Comparison of ENCODE assay signal across 18 cellular contexts in the genomic region with DNA sequence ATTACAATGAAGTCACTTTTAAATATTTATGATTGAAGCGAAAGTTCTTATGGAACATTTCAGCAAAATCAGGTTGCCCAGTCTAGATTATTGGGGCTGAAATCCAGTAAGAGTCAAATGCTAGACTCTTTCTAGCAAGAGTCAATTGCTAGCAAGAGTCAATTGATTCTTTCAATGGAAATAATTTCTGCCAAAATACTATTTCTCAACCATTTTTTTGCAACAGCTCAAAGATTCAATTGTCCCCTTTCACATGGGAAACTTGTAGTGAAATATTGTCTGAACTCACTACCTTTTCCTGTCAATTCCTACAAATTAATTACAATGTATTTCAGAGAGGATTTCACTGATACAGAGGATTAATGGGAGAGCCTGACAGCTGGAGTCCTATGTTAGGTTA.
A peak's percentile ranks its signal among the peaks of the same experiment; 100 is the strongest.
DNase-seq lines count a peak whose midpoint lies in the region; ATAC-seq and TF ChIP-seq lines count a peak whose summit lies in the region.
"Had no signal": no experiment of that assay in that cellular context is flagged by ENCODE, and none has a peak within 500 bp of the region (broad histone marks: within the 10 kb centered on the region; RNA-seq: fewer than 3 reads in every experiment).

No MANE protein-coding gene starts in this region.

- no peak overlapping the region for H2AFZ ChIP-seq in GM23338

- H3K9me3 Mint-ChIP-seq in GM23338, result no peaks in the 10 kb centered on the region
- H3K9me3 Mint-ChIP-seq: CD4-positive, alpha-beta T cell; HFFc6 had no signal

- H3K4me3 ChIP-seq in GM23338, result no peak overlapping the region

- no peaks in the 10 kb centered on the region for H3K36me3 ChIP-seq in GM23338 (ENCODE audit: insufficient read depth)

- H3K4me3 Mint-ChIP-seq in GM23338, result no peak overlapping the region
- H3K4me3 Mint-ChIP-seq: CD4-positive, alpha-beta T cell; HFFc6 had no signal

- H3K4me1 ChIP-seq in GM23338 (ENCODE audit: insufficient read depth), result peaks cover 59% of the 10 kb centered on the region
- H3K4me1 ChIP-seq: Caco-2 had no signal

- no peaks in the 10 kb centered on the region for H3K27me3 ChIP-seq in GM23338 (ENCODE audit: insufficient read depth)
- no peaks in the 10 kb centered on the region for H3K27me3 ChIP-seq in layer of hippocampus (ENCODE audit: control insufficient read depth, insufficient read depth, low read length)

- peaks cover 61% of the 10 kb centered on the region for H3K4me1 Mint-ChIP-seq in GM23338

- H3K4me2 ChIP-seq in GM23338, result peak overlapping the region; percentile 53; the same call in 1 of the 2 replicates

- TF ChIP-seq CTCF in GM23338 (conservative IDR thresholded peaks at IDR 0.05; ENCODE audit: low read depth in 2 of 2), result no peak

- no peaks in the 10 kb centered on the region for H3K36me3 Mint-ChIP-seq in GM23338 (ENCODE audit: low read depth)

- ATAC-seq in GM23338 (no peak), HG02610 (IDR thresholded peaks at IDR 0.05; ENCODE audit: unreplicated experiment) (no peak)
- ATAC-seq: HCT116 had no signal

- H3K27ac ChIP-seq in GM23338 (ENCODE audit: low read depth) (no peak overlapping the region), caudate nucleus (ENCODE audit: low read depth, low read length) (peak overlapping the region; percentile 97), layer of hippocampus (ENCODE audit: low read depth, low read length) (peak overlapping the region; percentile 95), temporal lobe (ENCODE audit: low read depth, low read length) (peak overlapping the region; percentile 11)
- H3K27ac ChIP-seq: C4-2B had no signal

- H3K27ac Mint-ChIP-seq in GM23338, result no peak overlapping the region
- H3K27ac Mint-ChIP-seq: CD4-positive, alpha-beta T cell; HFFc6 had no signal

- no peaks in the 10 kb centered on the region for H3K9me2 ChIP-seq in GM23338 (ENCODE audit: insufficient read depth)

- peaks cover 67% of the 10 kb centered on the region for H3K79me2 ChIP-seq in GM23338 (replicated peaks; ENCODE audit: insufficient read depth)

- no peaks in the 10 kb centered on the region for H3F3A ChIP-seq in GM23338 (replicated peaks; ENCODE audit: low read depth)

- no peak for DNase-seq in GM23338 (ENCODE audit: low spot score)
- DNase-seq in caudate nucleus (lab: John Stamatoyannopoulos, UW), result no peak
- DNase-seq in germinal center (ENCODE audit: low spot score), result no peak
- DNase-seq in DMS79 treated with DMSO at 0.1 percent for 48 hours (lab: John Stamatoyannopoulos, UW), result no peak
- DNase-seq: AML-193; Caco-2; CD4-positive, alpha-beta T cell; DMS153; DMS79; GF-D8; GOT3; H7; HFFc6 had no signal

- H4K20me1 ChIP-seq in GM23338 (replicated peaks; ENCODE audit: insufficient read depth), result peaks cover 11% of the 10 kb centered on the region; the same call in 1 of the 2 replicates

- H3K27me3 Mint-ChIP-seq in GM23338 (ENCODE audit: insufficient read depth, low read depth, poor library complexity), result peaks cover 2% of the 10 kb centered on the region
- H3K27me3 Mint-ChIP-seq: CD4-positive, alpha-beta T cell had no signal

TF ChIP-seq in GM23338, 12 proteins besides CTCF, POLR2A, EP300 and RAD21 (continues in another document):
- TF ChIP-seq EZH2 (IDR thresholded peaks at IDR 0.05; ENCODE audit: low read depth, unreplicated experiment) (no peak), ZNF114 (CRISPR knock-in tag; IDR thresholded peaks at IDR 0.05) (no peak), NANOG (IDR thresholded peaks at IDR 0.05; ENCODE audit: borderline replicate concordance) (no peak), POLR2AphosphoS5 (IDR thresholded peaks at IDR 0.05; ENCODE audit: low read depth) (no peak), ZNF331 (CRISPR knock-in tag; IDR thresholded peaks at IDR 0.05; ENCODE audit: low read depth) (no peak), STAT1 (IDR thresholded peaks at IDR 0.05; ENCODE audit: unreplicated experiment) (no peak), CREB1 (CRISPR knock-in tag; IDR thresholded peaks at IDR 0.05; ENCODE audit: low read depth) (no peak), JUNB (IDR thresholded peaks at IDR 0.05; ENCODE audit: unreplicated experiment) (no peak), EZH2phosphoT487 (IDR thresholded peaks at IDR 0.05; ENCODE audit: unreplicated experiment) (no peak)
- TF ChIP-seq, protein P1, sequence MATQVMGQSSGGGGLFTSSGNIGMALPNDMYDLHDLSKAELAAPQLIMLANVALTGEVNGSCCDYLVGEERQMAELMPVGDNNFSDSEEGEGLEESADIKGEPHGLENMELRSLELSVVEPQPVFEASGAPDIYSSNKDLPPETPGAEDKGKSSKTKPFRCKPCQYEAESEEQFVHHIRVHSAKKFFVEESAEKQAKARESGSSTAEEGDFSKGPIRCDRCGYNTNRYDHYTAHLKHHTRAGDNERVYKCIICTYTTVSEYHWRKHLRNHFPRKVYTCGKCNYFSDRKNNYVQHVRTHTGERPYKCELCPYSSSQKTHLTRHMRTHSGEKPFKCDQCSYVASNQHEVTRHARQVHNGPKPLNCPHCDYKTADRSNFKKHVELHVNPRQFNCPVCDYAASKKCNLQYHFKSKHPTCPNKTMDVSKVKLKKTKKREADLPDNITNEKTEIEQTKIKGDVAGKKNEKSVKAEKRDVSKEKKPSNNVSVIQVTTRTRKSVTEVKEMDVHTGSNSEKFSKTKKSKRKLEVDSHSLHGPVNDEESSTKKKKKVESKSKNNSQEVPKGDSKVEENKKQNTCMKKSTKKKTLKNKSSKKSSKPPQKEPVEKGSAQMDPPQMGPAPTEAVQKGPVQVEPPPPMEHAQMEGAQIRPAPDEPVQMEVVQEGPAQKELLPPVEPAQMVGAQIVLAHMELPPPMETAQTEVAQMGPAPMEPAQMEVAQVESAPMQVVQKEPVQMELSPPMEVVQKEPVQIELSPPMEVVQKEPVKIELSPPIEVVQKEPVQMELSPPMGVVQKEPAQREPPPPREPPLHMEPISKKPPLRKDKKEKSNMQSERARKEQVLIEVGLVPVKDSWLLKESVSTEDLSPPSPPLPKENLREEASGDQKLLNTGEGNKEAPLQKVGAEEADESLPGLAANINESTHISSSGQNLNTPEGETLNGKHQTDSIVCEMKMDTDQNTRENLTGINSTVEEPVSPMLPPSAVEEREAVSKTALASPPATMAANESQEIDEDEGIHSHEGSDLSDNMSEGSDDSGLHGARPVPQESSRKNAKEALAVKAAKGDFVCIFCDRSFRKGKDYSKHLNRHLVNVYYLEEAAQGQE (IDR thresholded peaks at IDR 0.05; ENCODE audit: unreplicated experiment), result no peak
- TF ChIP-seq, protein P2, sequence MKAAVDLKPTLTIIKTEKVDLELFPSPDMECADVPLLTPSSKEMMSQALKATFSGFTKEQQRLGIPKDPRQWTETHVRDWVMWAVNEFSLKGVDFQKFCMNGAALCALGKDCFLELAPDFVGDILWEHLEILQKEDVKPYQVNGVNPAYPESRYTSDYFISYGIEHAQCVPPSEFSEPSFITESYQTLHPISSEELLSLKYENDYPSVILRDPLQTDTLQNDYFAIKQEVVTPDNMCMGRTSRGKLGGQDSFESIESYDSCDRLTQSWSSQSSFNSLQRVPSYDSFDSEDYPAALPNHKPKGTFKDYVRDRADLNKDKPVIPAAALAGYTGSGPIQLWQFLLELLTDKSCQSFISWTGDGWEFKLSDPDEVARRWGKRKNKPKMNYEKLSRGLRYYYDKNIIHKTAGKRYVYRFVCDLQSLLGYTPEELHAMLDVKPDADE (IDR thresholded peaks at IDR 0.05), result no peak
